In genomic region chr9:27353405-27354229, GRCh38 we compare ENCODE assay signal across 8 cellular contexts. TPM values are rescaled to one million over a fixed set of nuclear protein-coding genes. Genes with fewer than 3 reads are reported as not detected.
DNase-seq lines count a peak whose midpoint lies in the region; ATAC-seq and TF ChIP-seq lines count a peak whose summit lies in the region.

No MANE protein-coding gene starts in this region.

- WGBS in testis, 2 donors = 55 to 78% methylated on average over 5 to 6 of the region's 6 CpGs

- intact Hi-C loops in testis (cut with DNase I; ENCODE audit: low total_unique reads) (loop anchor here (10.0 kb wide), 1 partner anchor 51 kb away; no protein-coding TSS in a partner anchor), A673 (cut with micrococcal nuclease; ENCODE audit: unreplicated experiment) (no loop called here)

- TF ChIP-seq POLR2A in testis (IDR thresholded peaks at IDR 0.05) = no peak

- H3K27me3 ChIP-seq in testis (no peaks in the 10 kb centered on the region), A673 (replicated peaks; ENCODE audit: insufficient read depth, low read depth, low read length, poor library complexity) (no peaks in the 10 kb centered on the region)
- H3K27me3 ChIP-seq in CD8-positive, alpha-beta memory T cell (ENCODE audit: insufficient read depth, low read length, poor library complexity, severe bottlenecking) = no peaks in the 10 kb centered on the region

- H3K9me3 ChIP-seq in testis = no peaks in the 10 kb centered on the region
- no peaks in the 10 kb centered on the region for H3K9me3 ChIP-seq in CD8-positive, alpha-beta memory T cell (ENCODE audit: low read length)
- no peaks in the 10 kb centered on the region for H3K9me3 ChIP-seq in A673 (ENCODE audit: low read depth, low read length, poor library complexity, severe bottlenecking)

- no peak overlapping the region for H3K4me3 ChIP-seq in testis
- no peak overlapping the region for H3K4me3 ChIP-seq in CD8-positive, alpha-beta memory T cell (ENCODE audit: low read length)
- no peak overlapping the region for H3K4me3 ChIP-seq in A673 (ENCODE audit: low read depth, low read length, poor library complexity, severe bottlenecking)

- peak overlapping the region; percentile 29 to 41 for H3K27ac ChIP-seq in testis
- no peak overlapping the region for H3K27ac ChIP-seq in CD8-positive, alpha-beta memory T cell (ENCODE audit: low read depth, low read length)
- no peak overlapping the region for H3K27ac ChIP-seq in A673 (ENCODE audit: low read depth, low read length, poor library complexity, severe bottlenecking)

- CTCF ChIA-PET in CD8-positive, alpha-beta memory T cell (lab: Charles Lee) = interaction anchor here (0.8 kb wide), 1 partner anchor 20 kb away, joined by 3 read pairs; no protein-coding TSS in a partner anchor
- CTCF ChIA-PET in A673 (lab: Charles Lee) = no interaction called here

- TF ChIP-seq CTCF in testis (IDR thresholded peaks at IDR 0.05) = no peak
- no peak for TF ChIP-seq CTCF in A673 (conservative IDR thresholded peaks at IDR 0.05; ENCODE audit: low read depth, low read length)

- POLR2A ChIA-PET in CD8-positive, alpha-beta memory T cell (lab: Charles Lee) = no interaction called here
- POLR2A ChIA-PET in A673 (lab: Charles Lee; ENCODE audit: low non-redundant PET) = no interaction called here

- H3K27ac Mint-ChIP-seq in CD8-positive, alpha-beta memory T cell = no peak overlapping the region

- DNase-seq in GM03348 (ENCODE audit: low spot score) (peak; percentile 35), fibroblast of gingiva (ENCODE audit: low read depth) (peak; percentile 10), testis (no peak), SHP77 treated with DMSO at 0.1 percent for 48 hours (lab: John Stamatoyannopoulos, UW) (no peak), A673 (ENCODE audit: low spot score) (no peak)
- no peak for DNase-seq in CD8-positive, alpha-beta memory T cell

- H3K9me3 Mint-ChIP-seq in CD8-positive, alpha-beta memory T cell = no peaks in the 10 kb centered on the region

- no peaks in the 10 kb centered on the region for H3K27me3 Mint-ChIP-seq in CD8-positive, alpha-beta memory T cell

- H3K36me3 Mint-ChIP-seq in CD8-positive, alpha-beta memory T cell = no peaks in the 10 kb centered on the region

- H3K36me3 ChIP-seq in testis (ENCODE audit: low read depth, missing control alignments) = no peaks in the 10 kb centered on the region
- no peaks in the 10 kb centered on the region for H3K36me3 ChIP-seq in CD8-positive, alpha-beta memory T cell (ENCODE audit: insufficient read depth, low read length)
- H3K36me3 ChIP-seq in A673 (ENCODE audit: insufficient read depth, low read length, poor library complexity, severe bottlenecking) = no peaks in the 10 kb centered on the region

- ATAC-seq in GM21367 (IDR thresholded peaks at IDR 0.05; ENCODE audit: unreplicated experiment) (peak; percentile 77), HG03469 (IDR thresholded peaks at IDR 0.05; ENCODE audit: unreplicated experiment) (peak; percentile 77)

- no peak overlapping the region for H3K4me3 Mint-ChIP-seq in CD8-positive, alpha-beta memory T cell

- no TSS peak for BruUV-seq in A673 (replicated peaks; lab: Mats Ljungman, UMichigan)

- peaks cover 6 to 12% (median 11%) of the 10 kb centered on the region in 3 donors for H3K4me1 Mint-ChIP-seq in CD8-positive, alpha-beta memory T cell

- peaks cover 34% of the 10 kb centered on the region for H3K4me1 ChIP-seq in testis
- no peaks in the 10 kb centered on the region for H3K4me1 ChIP-seq in CD8-positive, alpha-beta memory T cell (ENCODE audit: insufficient read depth, low read length)
- no peaks in the 10 kb centered on the region for H3K4me1 ChIP-seq in A673 (ENCODE audit: insufficient read depth, low read length, poor library complexity, severe bottlenecking)

RNA-seq across cellular contexts. Expression of gene EQTN, which starts 56.7 kb away (rescaled TPM):
- 10 to 100 TPM; 10.5 to 33.0 TPM for total RNA-seq in testis
- polyA plus RNA-seq in testis (ENCODE audit: insufficient read depth, low read depth, low replicate concordance) = 44.9 TPM
- not detected for total RNA-seq in CD8-positive, alpha-beta memory T cell
- polyA plus RNA-seq in CD8-positive, alpha-beta memory T cell = not detected
- not detected in 2 replicates for total RNA-seq in A673 (2021)

Comparison
In these comparisons a context has a peak if more than half of its experiments do, and no peak if none do; other contexts are left out.
1. DNase-seq: peak in GM03348 (single experiment) and fibroblast of gingiva (single experiment); none in testis (single experiment), SHP77 treated with DMSO at 0.1 percent for 48 hours (single experiment), CD8-positive, alpha-beta memory T cell (0 of 5) and A673 (single experiment).
2. H3K27ac ChIP-seq: peak in testis (2 of 2); none in CD8-positive, alpha-beta memory T cell (single experiment) and A673 (single experiment).
3. RNA of gene EQTN, which starts 56.7 kb away (total RNA-seq): 10.5 to 33.0 TPM in testis; not detected in CD8-positive, alpha-beta memory T cell and not detected in A673; every median in the first group is over 10 times any median in the second.